ENCODE assay signal across 26 cellular contexts in the genomic region with DNA sequence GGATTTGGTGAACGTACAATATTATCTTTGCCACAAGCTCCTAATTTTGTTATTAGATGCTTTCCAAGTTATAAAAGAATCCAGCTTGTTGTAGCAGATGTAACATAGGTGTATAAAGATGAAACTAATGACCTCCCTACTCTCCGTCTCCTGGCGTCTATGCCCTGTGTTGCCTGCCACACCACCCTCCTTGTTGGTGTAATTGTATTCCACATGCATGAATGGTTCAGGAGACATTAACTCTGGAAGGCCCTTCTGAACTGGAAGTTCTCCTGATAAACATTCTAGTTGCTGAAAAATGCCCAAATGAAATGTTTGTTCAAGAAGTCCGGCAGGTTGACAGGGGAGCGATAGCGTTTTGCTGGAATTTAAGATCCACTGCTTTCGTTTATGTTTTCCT.
"Had no signal": no experiment of that assay in that cellular context is flagged by ENCODE, and none has a peak within 500 bp of the region (broad histone marks: within the 10 kb centered on the region; RNA-seq: fewer than 3 reads in every experiment).

No MANE protein-coding gene starts in this region.

- H3K27ac ChIP-seq: breast epithelium, left ventricle myocardium inferior, sigmoid colon, upper lobe of right lung had no signal

- H3K4me1 ChIP-seq: breast epithelium, left ventricle myocardium inferior, sigmoid colon, upper lobe of right lung had no signal

- H3K36me3 ChIP-seq: breast epithelium, left ventricle myocardium inferior, sigmoid colon, upper lobe of right lung had no signal

- DNase-seq: activated CD4-positive, alpha-beta T cell treated with anti-CD3 and anti-CD28 coated beads for 48 hours; activated CD4-positive, alpha-beta T cell treated with anti-CD3 and anti-CD28 coated beads, Interleukin-2, amount 50 U/mL, for 48 hours; activated CD8-positive, alpha-beta memory T cell treated with anti-CD3 and anti-CD28 coated beads for 24 hours; activated gamma-delta T cell; activated naive CD4-positive, alpha-beta T cell treated with anti-CD3 and anti-CD28 coated beads, Interleukin-2, amount 50 U/mL, for 16 hours; amniotic stem cell; central memory CD4-positive, alpha-beta T cell; endodermal cell; foreskin fibroblast; head of caudate nucleus; hippocampal formation; immature natural killer cell; left ventricle myocardium inferior; mesendoderm; mucosa of descending colon; sigmoid colon; small intestine; stimulated activated CD4-positive, alpha-beta T cell treated with anti-CD3 and anti-CD28 coated beads, Interleukin-4, amount 100 ng/mL, for 24 hours; substantia nigra; upper lobe of right lung had no signal

- FAIRE-seq: astrocyte, small intestine had no signal

- H3K4me3 ChIP-seq: breast epithelium, left ventricle myocardium inferior, lung, mucosa of descending colon, sigmoid colon, upper lobe of right lung had no signal

- ATAC-seq: esophagus mucosa; mucosa of descending colon; natural killer cell treated with Interleukin-12 subunit alpha and Interleukin-12 subunit beta and Interleukin-15 and Interleukin-18, amount 100 ng/mL, for 72 hours; stimulated activated effector memory CD8-positive, alpha-beta T cell treated with anti-CD3 and anti-CD28 coated beads, Interleukin-12 subunit alpha, Interleukin-12 subunit beta, amount 100 ng/mL, for 72 hours; upper lobe of right lung had no signal

- H3K9me3 ChIP-seq: breast epithelium, mucosa of descending colon, sigmoid colon, upper lobe of right lung had no signal

- H3K27me3 ChIP-seq: breast epithelium, sigmoid colon, upper lobe of right lung had no signal
